Comparison of ENCODE assay signal across 9 cellular contexts in the genomic region with DNA sequence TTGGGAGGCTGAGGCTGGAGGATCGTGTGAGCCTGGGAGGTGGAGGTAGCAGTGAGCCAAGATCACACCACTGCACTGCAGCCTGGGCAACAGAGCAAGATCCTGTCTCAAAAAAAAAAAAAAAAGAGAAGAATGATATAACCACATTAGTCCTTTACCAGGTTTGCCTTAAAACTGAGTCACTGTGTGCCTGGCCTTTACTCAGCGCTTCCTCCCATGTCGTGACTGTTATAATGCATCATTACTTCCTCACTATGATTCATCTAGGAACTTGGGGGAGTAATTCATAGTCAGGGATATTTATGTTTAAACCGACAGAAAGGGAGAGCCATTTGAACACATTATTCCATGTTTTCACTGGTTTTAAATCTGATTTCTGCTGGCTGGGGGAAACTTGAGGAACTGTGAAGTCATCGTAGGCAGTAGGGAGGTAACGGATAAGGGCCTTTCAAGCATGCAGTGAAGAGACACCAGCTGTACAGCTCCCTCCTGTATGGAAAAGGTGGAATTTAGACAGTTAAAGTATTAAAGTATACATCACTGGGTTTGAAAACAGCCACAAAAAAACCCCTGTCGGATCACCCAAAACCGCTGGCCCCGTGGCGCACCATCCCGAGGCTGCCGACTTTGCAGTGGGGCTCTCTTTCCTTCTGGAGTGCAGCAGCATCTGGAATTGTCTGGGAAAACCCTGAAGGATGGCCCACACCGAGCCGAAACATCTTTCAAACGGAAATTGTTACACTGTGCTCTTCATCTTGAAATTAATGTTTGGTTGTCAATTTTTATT.
A peak's percentile ranks its signal among the peaks of the same experiment; 100 is the strongest.
DNase-seq lines count a peak whose midpoint lies in the region; ATAC-seq and TF ChIP-seq lines count a peak whose summit lies in the region.
"Had no signal": no experiment of that assay in that cellular context is flagged by ENCODE, and none has a peak within 500 bp of the region (broad histone marks: within the 10 kb centered on the region; RNA-seq: fewer than 3 reads in every experiment).

No MANE protein-coding gene starts in this region.

- no peaks in the 10 kb centered on the region for H3F3A ChIP-seq in MM.1S (ENCODE audit: insufficient read depth, low read length)

- H3K4me1 ChIP-seq in RWPE2 (ENCODE audit: insufficient read depth, poor library complexity, severe bottlenecking) (peaks cover 50% of the 10 kb centered on the region), MM.1S (ENCODE audit: low read length) (no peaks in the 10 kb centered on the region)
- H3K4me1 ChIP-seq in effector memory CD4-positive, alpha-beta T cell (ENCODE audit: control insufficient read depth, insufficient read depth, low read length, poor library complexity, severe bottlenecking), result no peaks in the 10 kb centered on the region

- peak overlapping the region; percentile 30 for H3K4me3 ChIP-seq in RWPE2 (ENCODE audit: severe bottlenecking)
- no peak overlapping the region for H3K4me3 ChIP-seq in effector memory CD4-positive, alpha-beta T cell (ENCODE audit: insufficient read depth, low read depth, low read length, poor library complexity, severe bottlenecking)
- H3K4me3 ChIP-seq in MM.1S (ENCODE audit: low read length), result no peak overlapping the region

- H3K9me3 ChIP-seq in RWPE2 (ENCODE audit: severe bottlenecking) (no peaks in the 10 kb centered on the region), MM.1S (replicated peaks; ENCODE audit: insufficient read depth, low read length) (no peaks in the 10 kb centered on the region)
- no peaks in the 10 kb centered on the region for H3K9me3 ChIP-seq in effector memory CD4-positive, alpha-beta T cell (ENCODE audit: control insufficient read depth, low read length)

- no peak overlapping the region for H3K27ac Mint-ChIP-seq in type B pancreatic cell

- H3K4me3 Mint-ChIP-seq in type B pancreatic cell, result peak overlapping the region; percentile 49

- peak; percentile 46 for DNase-seq in stimulated activated CD4-positive, alpha-beta T cell treated with anti-CD3 and anti-CD28 coated beads, Interleukin-15, amount 100 ng/mL, for 24 hours
- DNase-seq in stimulated activated CD4-positive, alpha-beta T cell treated with anti-CD3 and anti-CD28 coated beads, Interleukin-12 subunit alpha, Interleukin-12 subunit beta, amount 100 ng/mL, for 4 hours, result no peak
- peak; percentile 66 for DNase-seq in RWPE2 (ENCODE audit: low spot score)
- peak; percentile 77 for DNase-seq in fibroblast of peridontal ligament (ENCODE audit: extremely low read depth)
- no peak for DNase-seq in type B pancreatic cell (ENCODE audit: extremely low spot score, unreplicated experiment)
- DNase-seq in effector memory CD4-positive, alpha-beta T cell, result no peak
- DNase-seq in MM.1S, result no peak
- no peak for DNase-seq in effector CD8-positive, alpha-beta T cell (lab: John Stamatoyannopoulos, UW)
- DNase-seq: stimulated activated naive CD4-positive, alpha-beta T cell had no signal

- H3K9me3 Mint-ChIP-seq in type B pancreatic cell, result no peaks in the 10 kb centered on the region

- H3K27me3 Mint-ChIP-seq in type B pancreatic cell, result peaks cover 10% of the 10 kb centered on the region

- H3K9me2 ChIP-seq in MM.1S (replicated peaks; ENCODE audit: insufficient read depth, low read length), result no peaks in the 10 kb centered on the region

- H3K36me3 ChIP-seq in RWPE2 (ENCODE audit: low read depth) (no peaks in the 10 kb centered on the region), MM.1S (replicated peaks; ENCODE audit: insufficient read depth, low read length) (no peaks in the 10 kb centered on the region)
- no peaks in the 10 kb centered on the region for H3K36me3 ChIP-seq in effector memory CD4-positive, alpha-beta T cell (ENCODE audit: control insufficient read depth, insufficient read depth, low read length)

- ATAC-seq in RWPE2 (ENCODE audit: low read depth), result peak; percentile 85

- TF ChIP-seq CTCF in RWPE2 (IDR thresholded peaks at IDR 0.05; ENCODE audit: poor library complexity, severe bottlenecking) (no peak), type B pancreatic cell (conservative IDR thresholded peaks at IDR 0.05) (no peak), MM.1S (IDR thresholded peaks at IDR 0.05; ENCODE audit: low read length) (no peak)

- H3K4me1 Mint-ChIP-seq in type B pancreatic cell (ENCODE audit: unreplicated experiment), result peaks cover 29% of the 10 kb centered on the region

- H2AFZ ChIP-seq in MM.1S (ENCODE audit: low read length), result no peak overlapping the region

- no peaks in the 10 kb centered on the region for H3K36me3 Mint-ChIP-seq in type B pancreatic cell

- H4K20me1 ChIP-seq in MM.1S (ENCODE audit: insufficient read depth, low read length), result no peaks in the 10 kb centered on the region

- no peaks in the 10 kb centered on the region for H3K79me2 ChIP-seq in MM.1S (ENCODE audit: low read length)

- H3K27ac ChIP-seq in RWPE2 (ENCODE audit: poor library complexity, severe bottlenecking) (peak overlapping the region; percentile 84), MM.1S (ENCODE audit: low read length) (no peak overlapping the region)
- H3K27ac ChIP-seq in effector memory CD4-positive, alpha-beta T cell (ENCODE audit: insufficient read depth, low read length, poor library complexity, severe bottlenecking), result no peak overlapping the region

- H3K27me3 ChIP-seq in RWPE2 (ENCODE audit: insufficient read depth, poor library complexity, severe bottlenecking), result no peaks in the 10 kb centered on the region
- no peaks in the 10 kb centered on the region for H3K27me3 ChIP-seq in effector memory CD4-positive, alpha-beta T cell (replicated peaks; ENCODE audit: control insufficient read depth, insufficient read depth, low read length, poor library complexity, severe bottlenecking)
- H3K27me3 ChIP-seq in MM.1S (replicated peaks; ENCODE audit: insufficient read depth, low read length), result no peaks in the 10 kb centered on the region

- no peak overlapping the region for H3K9ac ChIP-seq in MM.1S (ENCODE audit: low read length)

- no peak overlapping the region for H3K4me2 ChIP-seq in MM.1S (ENCODE audit: low read depth, low read length)

Comparison
In these comparisons a context has a peak if more than half of its experiments do, and no peak if none do; other contexts are left out.
1. DNase-seq: peak in stimulated activated CD4-positive, alpha-beta T cell treated with anti-CD3 and anti-CD28 coated beads, Interleukin-15, amount 100 ng/mL, for 24 hours (single experiment), RWPE2 (single experiment) and fibroblast of peridontal ligament (single experiment); none in stimulated activated CD4-positive, alpha-beta T cell treated with anti-CD3 and anti-CD28 coated beads, Interleukin-12 subunit alpha, Interleukin-12 subunit beta, amount 100 ng/mL, for 4 hours (single experiment), type B pancreatic cell (single experiment), effector memory CD4-positive, alpha-beta T cell (0 of 3), MM.1S (single experiment) and effector CD8-positive, alpha-beta T cell (single experiment).